Comparison of ENCODE assay signal across 15 cellular contexts in genomic region chr2:30680121-30680520, GRCh38.
DNase-seq lines count a peak whose midpoint lies in the region; ATAC-seq and TF ChIP-seq lines count a peak whose summit lies in the region.
"Had no signal": no experiment of that assay in that cellular context is flagged by ENCODE, and none has a peak within 500 bp of the region (broad histone marks: within the 10 kb centered on the region; RNA-seq: fewer than 3 reads in every experiment).

No MANE protein-coding gene starts in this region.

- H3K36me3 Mint-ChIP-seq in progenitor cell of endocrine pancreas (ENCODE audit: insufficient read depth): no peaks in the 10 kb centered on the region
- H3K36me3 Mint-ChIP-seq: CD4-positive, alpha-beta memory T cell had no signal

- TF ChIP-seq CTCF in right atrium auricular region (IDR thresholded peaks at IDR 0.05) (no peak), dorsolateral prefrontal cortex (IDR thresholded peaks at IDR 0.05 in 54 of 56, conservative IDR thresholded peaks at IDR 0.05 in 2 of 56; ENCODE audit: low read depth in 1 of 56, partially characterized antibody in 56 of 56) (no peak), neural cell (IDR thresholded peaks at IDR 0.05; ENCODE audit: poor library complexity, severe bottlenecking) (no peak), progenitor cell of endocrine pancreas (IDR thresholded peaks at IDR 0.05; ENCODE audit: unreplicated experiment) (no peak), gastroesophageal sphincter (IDR thresholded peaks at IDR 0.05) (no peak)

- peaks cover 2% of the 10 kb centered on the region for H3F3A ChIP-seq in neural cell (ENCODE audit: insufficient read depth, low read length, poor library complexity, severe bottlenecking)

- intact Hi-C loops in left ventricle myocardium superior (cut with micrococcal nuclease): no loop called here
- intact Hi-C loops in dorsolateral prefrontal cortex (cut with DNase I): no loop called here

- H3K79me2 ChIP-seq in neural cell (replicated peaks; ENCODE audit: insufficient read depth, low read length): no peaks in the 10 kb centered on the region

- H3K4me3 ChIP-seq in right atrium auricular region (no peak overlapping the region), dorsolateral prefrontal cortex (peak overlapping the region in 3 of 59 donors; percentile 7 to 25 (median 18)), neural cell (ENCODE audit: low read length) (peak overlapping the region; percentile 23), gastroesophageal sphincter (no peak overlapping the region)
- H3K4me3 ChIP-seq: A549, PC-9 had no signal

- no peaks in the 10 kb centered on the region for H3K9me2 ChIP-seq in neural cell (ENCODE audit: insufficient read depth, low read length)

- H2AFZ ChIP-seq in neural cell (ENCODE audit: low read depth, low read length): peak overlapping the region; percentile 71
- H2AFZ ChIP-seq: PC-9 had no signal

- WGBS in gastroesophageal sphincter (ENCODE audit: low coverage in 1 of 2), 2 donors: 70 to 89% methylated on average over 2 to 3 of the region's 3 CpGs

- TF ChIP-seq EP300 in neural cell (conservative IDR thresholded peaks at IDR 0.05; ENCODE audit: poor library complexity, severe bottlenecking) (peak; percentile 9), gastroesophageal sphincter (IDR thresholded peaks at IDR 0.05) (no peak)

- H3K27me3 Mint-ChIP-seq in progenitor cell of endocrine pancreas: peaks cover 8% of the 10 kb centered on the region
- H3K27me3 Mint-ChIP-seq: CD4-positive, alpha-beta memory T cell had no signal

- no peaks in the 10 kb centered on the region for H3K36me3 ChIP-seq in right atrium auricular region
- no peaks in the 10 kb centered on the region for H3K36me3 ChIP-seq in neural cell (ENCODE audit: insufficient read depth, low read length)
- no peaks in the 10 kb centered on the region for H3K36me3 ChIP-seq in gastroesophageal sphincter

- DNase-seq in right atrium auricular region (ENCODE audit: low spot score): peak; percentile 36
- no peak for DNase-seq in left ventricle myocardium superior
- no peak for DNase-seq in dorsolateral prefrontal cortex
- DNase-seq in medulla oblongata (ENCODE audit: extremely low spot score): no peak
- DNase-seq in progenitor cell of endocrine pancreas (ENCODE audit: low spot score, unreplicated experiment): no peak
- DNase-seq: NCI-H1048, NCI-H1694, NCI-H2029 treated with DMSO at 0.1 percent for 48 hours, NCI-H526 had no signal

- H3K9me3 Mint-ChIP-seq in progenitor cell of endocrine pancreas (ENCODE audit: low read depth): no peaks in the 10 kb centered on the region
- H3K9me3 Mint-ChIP-seq: CD4-positive, alpha-beta memory T cell had no signal

- no peak for TF ChIP-seq POLR2A in gastroesophageal sphincter (IDR thresholded peaks at IDR 0.05)

- no peak overlapping the region for H3K4me3 Mint-ChIP-seq in progenitor cell of endocrine pancreas (ENCODE audit: low read depth)
- H3K4me3 Mint-ChIP-seq: CD4-positive, alpha-beta memory T cell had no signal

- no peaks in the 10 kb centered on the region for H4K20me1 ChIP-seq in neural cell (ENCODE audit: insufficient read depth)

- H3K4me1 ChIP-seq in right atrium auricular region (no peaks in the 10 kb centered on the region), gastroesophageal sphincter (no peaks in the 10 kb centered on the region)
- H3K4me1 ChIP-seq: A549 had no signal

- H3K4me1 Mint-ChIP-seq in progenitor cell of endocrine pancreas (ENCODE audit: low read depth): peaks cover 1% of the 10 kb centered on the region
- H3K4me1 Mint-ChIP-seq: CD4-positive, alpha-beta memory T cell had no signal

- H3K9me3 ChIP-seq in right atrium auricular region (no peaks in the 10 kb centered on the region), neural cell (ENCODE audit: low read length) (no peaks in the 10 kb centered on the region), gastroesophageal sphincter (no peaks in the 10 kb centered on the region)
- H3K9me3 ChIP-seq: A549 had no signal

- ATAC-seq in left ventricle myocardium superior (no peak), gastroesophageal sphincter (no peak)
- ATAC-seq: Right ventricle myocardium inferior had no signal

- H3K27me3 ChIP-seq in right atrium auricular region (no peaks in the 10 kb centered on the region), dorsolateral prefrontal cortex (no peaks in the 10 kb centered on the region), neural cell (ENCODE audit: insufficient read depth, low read depth, low read length) (no peaks in the 10 kb centered on the region), gastroesophageal sphincter (no peaks in the 10 kb centered on the region)

- H3K9ac ChIP-seq in neural cell (ENCODE audit: low read length): peak overlapping the region; percentile 84

- no peak overlapping the region for H3K27ac Mint-ChIP-seq in progenitor cell of endocrine pancreas

- H3K4me2 ChIP-seq in neural cell (ENCODE audit: low read length): peak overlapping the region; percentile 28
- H3K4me2 ChIP-seq: A549, PC-9 had no signal

- H3K27ac ChIP-seq in right atrium auricular region (no peak overlapping the region), dorsolateral prefrontal cortex (peak overlapping the region in 54 of 59 donors; percentile 5 to 95 (median 82)), neural cell (ENCODE audit: low read length) (peak overlapping the region; percentile 100), gastroesophageal sphincter (no peak overlapping the region)
- H3K27ac ChIP-seq: A549, PC-9 had no signal

- no peak for TF ChIP-seq RAD21 in neural cell (conservative IDR thresholded peaks at IDR 0.05)

TF ChIP-seq in neural cell, 6 proteins besides CTCF, POLR2A, EP300 and RAD21:
- TF ChIP-seq TAF1 (IDR thresholded peaks at IDR 0.05; ENCODE audit: low read depth) (no peak), REST (IDR thresholded peaks at IDR 0.05; ENCODE audit: borderline replicate concordance) (no peak), SMC3 (conservative IDR thresholded peaks at IDR 0.05; ENCODE audit: poor library complexity) (no peak), POLR2AphosphoS5 (IDR thresholded peaks at IDR 0.05) (no peak), MXI1 (conservative IDR thresholded peaks at IDR 0.05; ENCODE audit: poor library complexity, severe bottlenecking) (no peak), EZH2 (IDR thresholded peaks at IDR 0.05; ENCODE audit: borderline replicate concordance, insufficient read depth, low read length, poor library complexity, severe bottlenecking) (no peak)

Comparison
In these comparisons a context has a peak if more than half of its experiments do, and no peak if none do; other contexts are left out.
1. H3K27ac ChIP-seq: peak in dorsolateral prefrontal cortex (54 of 59) and neural cell (single experiment); none in right atrium auricular region (0 of 2) and gastroesophageal sphincter (0 of 4).